38 cellular contexts compared by ENCODE assay signal in genomic region chr7:36138209-36138608, GRCh38.
"Had no signal": no experiment of that assay in that cellular context is flagged by ENCODE, and none has a peak within 500 bp of the region (broad histone marks: within the 10 kb centered on the region; RNA-seq: fewer than 3 reads in every experiment).

No MANE protein-coding gene starts in this region.

- H3K9me3 ChIP-seq: SJCRH30 had no signal

- H3K27ac ChIP-seq: brain microvascular endothelial cell, KMS-11, SJCRH30, SK-N-MC, WERI-Rb-1 had no signal

- H3K4me1 ChIP-seq: SJCRH30 had no signal

- ATAC-seq: activated CD8-positive, alpha-beta memory T cell treated with anti-CD3 and anti-CD28 coated beads, Interleukin-2, amount 10 ng/mL, durations not matched to agents 7 days and 5 days; activated T-helper 17 cell treated with anti-CD3 and anti-CD28 coated beads, Interleukin-2, amount 50 U/mL, for 72 hours; Panc1 had no signal

- H3K4me3 ChIP-seq: SJCRH30, SK-N-MC had no signal

- H3K36me3 ChIP-seq: brain microvascular endothelial cell, SJCRH30, WERI-Rb-1 had no signal

- H3K27me3 ChIP-seq: brain microvascular endothelial cell, SJCRH30 had no signal

- DNase-seq: activated CD4-positive, alpha-beta memory T cell treated with anti-CD3 and anti-CD28 coated beads, Interleukin-2, amount 10 ng/mL, durations not matched to agents 7 days and 5 days; activated CD4-positive, alpha-beta T cell treated with anti-CD3 and anti-CD28 coated beads for 1 hour; activated CD4-positive, alpha-beta T cell treated with anti-CD3 and anti-CD28 coated beads for 48 hours; activated CD4-positive, CD25-positive, alpha-beta regulatory T cell; activated CD8-positive, alpha-beta memory T cell treated with anti-CD3 and anti-CD28 coated beads for 24 hours; activated CD8-positive, alpha-beta memory T cell treated with anti-CD3 and anti-CD28 coated beads, Interleukin-2, amount 10 ng/mL, durations not matched to agents 7 days and 5 days; activated CD8-positive, alpha-beta memory T cell treated with anti-CD3 and anti-CD28 coated beads, Interleukin-2, amount 50 U/mL, for 48 hours; activated effector memory CD4-positive, alpha-beta T cell treated with anti-CD3 and anti-CD28 coated beads, Interleukin-2, amount 50 U/mL, for 16 hours; activated naive CD4-positive, alpha-beta T cell; activated naive CD4-positive, alpha-beta T cell treated with anti-CD3 and anti-CD28 coated beads, Interleukin-2, amount 50 U/mL, for 16 hours; activated naive CD8-positive, alpha-beta T cell treated with anti-CD3 and anti-CD28 coated beads for 36 hours; activated T-cell treated with anti-CD3 and anti-CD28 coated beads, Interleukin-2, amount 50 U/mL, for 48 hours; amniotic stem cell; aorta; brain microvascular endothelial cell; central memory CD4-positive, alpha-beta T cell; MM.1S; MV-4-11; NCI-H1092; NCI-H1436 treated with DMSO at 0.1 percent for 48 hours; NCI-H1694 treated with DMSO at 0.1 percent for 48 hours; NCI-H2029 treated with DMSO at 0.1 percent for 48 hours; NCI-H2107; NCI-H226; NCI-H446 treated with DMSO at 0.1 percent for 48 hours; NCI-H526; NCI-H774; SHP77; SJCRH30; SW 1271; T-helper 1 cell; T-helper 2 cell; T-helper 9 cell; WERI-Rb-1 had no signal
